ENCODE assay signal across 15 cellular contexts in genomic region chr15:71366522-71366921, GRCh38.
DNase-seq lines count a peak whose midpoint lies in the region; ATAC-seq, FAIRE-seq and TF ChIP-seq lines count a peak whose summit lies in the region.
"Had no signal": no experiment of that assay in that cellular context is flagged by ENCODE, and none has a peak within 500 bp of the region (broad histone marks: within the 10 kb centered on the region; RNA-seq: fewer than 3 reads in every experiment).

No MANE protein-coding gene starts in this region.

- H3K9ac ChIP-seq in endothelial cell of umbilical vein (replicated peaks; ENCODE audit: extremely low read depth, insufficient read depth, low read length): no peak overlapping the region
- H3K9ac ChIP-seq: BLaER1 had no signal

- H4K20me1 ChIP-seq in GM23338 (replicated peaks; ENCODE audit: insufficient read depth): no peaks in the 10 kb centered on the region
- no peaks in the 10 kb centered on the region for H4K20me1 ChIP-seq in endothelial cell of umbilical vein (replicated peaks; ENCODE audit: control insufficient read depth, extremely low read depth, insufficient read depth, low read length)
- H4K20me1 ChIP-seq: BLaER1 had no signal

- POLR2A ChIA-PET in endothelial cell of umbilical vein (lab: Charles Lee): no interaction called here

- no peaks in the 10 kb centered on the region for H3F3A ChIP-seq in GM23338 (replicated peaks; ENCODE audit: low read depth)

- dilution Hi-C loops in endothelial cell of umbilical vein (cut with MboI; ENCODE audit: extremely low pct_ligation_motif_present, low sequenced_read_pairs): no loop called here

- H3K4me1 ChIP-seq in GM23338 (ENCODE audit: insufficient read depth) (peaks cover 27% of the 10 kb centered on the region), endothelial cell of umbilical vein (ENCODE audit: control insufficient read depth, extremely low read depth, insufficient read depth, low read length) (peaks cover 4% of the 10 kb centered on the region), stomach (no peaks in the 10 kb centered on the region)
- H3K4me1 ChIP-seq: BLaER1 had no signal

- no peaks in the 10 kb centered on the region for H3K9me1 ChIP-seq in endothelial cell of umbilical vein (replicated peaks; ENCODE audit: control insufficient read depth, extremely low read depth, insufficient read depth, low read length)

- FAIRE-seq in endothelial cell of umbilical vein (lab: Jason Lieb, UNC): no peak
- FAIRE-seq: G401.6, GM12891 had no signal

- H3K9me3 ChIP-seq in endothelial cell of umbilical vein (replicated peaks; ENCODE audit: control insufficient read depth, insufficient read depth, low read length) (no peaks in the 10 kb centered on the region), stomach (no peaks in the 10 kb centered on the region)
- H3K9me3 ChIP-seq: BLaER1 had no signal

- intact Hi-C loops in endothelial cell of umbilical vein (cut with micrococcal nuclease) (no loop called here), stomach (cut with DNase I; ENCODE audit: low total_unique reads) (no loop called here)

- TF ChIP-seq EP300 in stomach (IDR thresholded peaks at IDR 0.05): no peak

- no peaks in the 10 kb centered on the region for H3K36me3 ChIP-seq in GM23338 (ENCODE audit: insufficient read depth)
- H3K36me3 ChIP-seq in endothelial cell of umbilical vein (ENCODE audit: control insufficient read depth in 2 of 2, extremely low read depth in 1 of 2, insufficient read depth in 2 of 2, low read length in 2 of 2): no peaks in the 10 kb centered on the region
- H3K36me3 ChIP-seq in stomach: no peaks in the 10 kb centered on the region
- H3K36me3 ChIP-seq: BLaER1 had no signal

- TF ChIP-seq CTCF in GM23338 (conservative IDR thresholded peaks at IDR 0.05; ENCODE audit: low read depth in 2 of 2) (no peak), endothelial cell of umbilical vein (IDR thresholded peaks at IDR 0.05; ENCODE audit: extremely low read depth in 1 of 2, insufficient read depth in 1 of 2, low read depth in 1 of 2, low read length in 2 of 2) (no peak), nephron progenitor cell (IDR thresholded peaks at IDR 0.05) (no peak), stomach (IDR thresholded peaks at IDR 0.05) (no peak)

- H3K79me2 ChIP-seq in GM23338 (replicated peaks; ENCODE audit: insufficient read depth) (no peaks in the 10 kb centered on the region), endothelial cell of umbilical vein (ENCODE audit: control insufficient read depth, insufficient read depth, low read length) (no peaks in the 10 kb centered on the region)

- DNase-seq in NCI-H2029 treated with DMSO at 0.1 percent for 48 hours (lab: John Stamatoyannopoulos, UW) (peak; percentile 15), NCI-H2029 (lab: John Stamatoyannopoulos, UW) (no peak), GM23338 (ENCODE audit: low spot score) (no peak), endothelial cell of umbilical vein (ENCODE audit: low read depth, low spot score) (no peak), nephron progenitor cell (no peak), stomach (no peak), NCI-H146 treated with DMSO at 0.1 percent for 48 hours (lab: John Stamatoyannopoulos, UW; ENCODE audit: unreplicated experiment) (no peak)
- DNase-seq: AML-193, HCEC 1CT had no signal

- CTCF ChIA-PET in endothelial cell of umbilical vein (lab: Charles Lee): interaction anchor here (0.5 to 0.9 kb wide), 2 partner anchors 20 to 617 kb away, joined by 3 to 5 read pairs; no protein-coding TSS in a partner anchor

- H3K4me1 Mint-ChIP-seq in GM23338: peaks cover 43% of the 10 kb centered on the region
- H3K4me1 Mint-ChIP-seq in nephron progenitor cell: peaks cover 16% of the 10 kb centered on the region

- ATAC-seq in GM23338 (no peak), GM21717 (IDR thresholded peaks at IDR 0.05; ENCODE audit: unreplicated experiment) (no peak)

- H3K4me3 Mint-ChIP-seq in GM23338 (no peak overlapping the region), nephron progenitor cell (no peak overlapping the region)

- H3K9me3 Mint-ChIP-seq in GM23338 (peaks cover 19% of the 10 kb centered on the region), nephron progenitor cell (peaks cover 25% of the 10 kb centered on the region)

- H3K27me3 ChIP-seq in GM23338 (ENCODE audit: insufficient read depth) (no peaks in the 10 kb centered on the region), endothelial cell of umbilical vein (ENCODE audit: control insufficient read depth in 2 of 2, insufficient read depth in 2 of 2, low read length in 2 of 2) (no peaks in the 10 kb centered on the region), stomach (no peaks in the 10 kb centered on the region)
- H3K27me3 ChIP-seq: BLaER1 had no signal

- WGBS in stomach, 5 donors: 78 to 95% (median 93%) methylated on average over 4 of the region's 4 CpGs

- TSS peak; percentile 31 for BruUV-seq in endothelial cell of umbilical vein (replicated peaks; lab: Mats Ljungman, UMichigan)

- peaks cover 9% of the 10 kb centered on the region for H3K27me3 Mint-ChIP-seq in GM23338 (ENCODE audit: insufficient read depth, low read depth, poor library complexity)
- H3K27me3 Mint-ChIP-seq in nephron progenitor cell (ENCODE audit: low read depth, poor library complexity): no peaks in the 10 kb centered on the region

- H3K27ac Mint-ChIP-seq in GM23338 (0 out of 2 replicates have a peak overlapping the region, but pooled peaks have one; percentile 28), nephron progenitor cell (peak overlapping the region; percentile 37)

- H3K4me2 ChIP-seq in GM23338 (no peak overlapping the region), endothelial cell of umbilical vein (ENCODE audit: insufficient read depth, low read length) (peak overlapping the region; percentile 55)
- H3K4me2 ChIP-seq: BLaER1 had no signal

- H3K27ac ChIP-seq in GM23338 (ENCODE audit: low read depth): no peak overlapping the region
- H3K27ac ChIP-seq in endothelial cell of umbilical vein (ENCODE audit: insufficient read depth, low read depth, low read length): no peak overlapping the region
- H3K27ac ChIP-seq in stomach: no peak overlapping the region
- H3K27ac ChIP-seq: 22Rv1, BLaER1, HL-60 had no signal

- H3K4me3 ChIP-seq in GM23338 (no peak overlapping the region), endothelial cell of umbilical vein (replicated peaks in 1 of 3; ENCODE audit: insufficient read depth in 1 of 3, low read depth in 1 of 3, low read length in 3 of 3) (no peak overlapping the region), stomach (no peak overlapping the region)
- H3K4me3 ChIP-seq: BLaER1 had no signal

- H2AFZ ChIP-seq in GM23338 (no peak overlapping the region), endothelial cell of umbilical vein (ENCODE audit: low read depth, low read length) (no peak overlapping the region)

- peaks cover 4% of the 10 kb centered on the region for H3K9me2 ChIP-seq in GM23338 (ENCODE audit: insufficient read depth)

- H3K36me3 Mint-ChIP-seq in GM23338 (ENCODE audit: low read depth): peaks cover 19% of the 10 kb centered on the region
- peaks cover 11% of the 10 kb centered on the region for H3K36me3 Mint-ChIP-seq in nephron progenitor cell (ENCODE audit: low read depth)

- TF ChIP-seq POLR2A in endothelial cell of umbilical vein (IDR thresholded peaks at IDR 0.05; ENCODE audit: low read depth, low read length) (no peak), stomach (IDR thresholded peaks at IDR 0.05) (no peak)

TF ChIP-seq in GM23338, 12 proteins besides CTCF, POLR2A, EP300 and RAD21:
- TF ChIP-seq EZH2 (IDR thresholded peaks at IDR 0.05; ENCODE audit: low read depth, unreplicated experiment): no peak
- TF ChIP-seq JUNB (IDR thresholded peaks at IDR 0.05; ENCODE audit: unreplicated experiment): no peak
- TF ChIP-seq STAT1 (IDR thresholded peaks at IDR 0.05; ENCODE audit: unreplicated experiment): no peak
- TF ChIP-seq EZH2phosphoT487 (IDR thresholded peaks at IDR 0.05; ENCODE audit: unreplicated experiment): no peak
- TF ChIP-seq ZNF331 (CRISPR knock-in tag; IDR thresholded peaks at IDR 0.05; ENCODE audit: low read depth): no peak
TF ChIP-seq in GM23338: peak in this region for 0.

TF ChIP-seq in endothelial cell of umbilical vein, 7 proteins besides CTCF, POLR2A, EP300 and RAD21:
- TF ChIP-seq JUN (IDR thresholded peaks at IDR 0.05; ENCODE audit: borderline replicate concordance, insufficient read depth, insufficient read length, low read depth) (no peak), FOS (IDR thresholded peaks at IDR 0.05; ENCODE audit: borderline replicate concordance, insufficient read depth, low read length) (no peak), MAX (IDR thresholded peaks at IDR 0.05; ENCODE audit: insufficient read depth, insufficient read length) (no peak), POLR2AphosphoS5 (IDR thresholded peaks at IDR 0.05; ENCODE audit: insufficient read depth, low read depth, low read length) (no peak), GATA2 (IDR thresholded peaks at IDR 0.05; ENCODE audit: insufficient read depth, insufficient read length, low read depth, low read length) (no peak), EZH2 (IDR thresholded peaks at IDR 0.05; ENCODE audit: borderline replicate concordance, low read depth, low read length, severe bottlenecking) (no peak), MYC (IDR thresholded peaks at IDR 0.05; ENCODE audit: low read depth, low read length) (no peak)
